ENCODE assay signal across 7 cellular contexts in the genomic region with DNA sequence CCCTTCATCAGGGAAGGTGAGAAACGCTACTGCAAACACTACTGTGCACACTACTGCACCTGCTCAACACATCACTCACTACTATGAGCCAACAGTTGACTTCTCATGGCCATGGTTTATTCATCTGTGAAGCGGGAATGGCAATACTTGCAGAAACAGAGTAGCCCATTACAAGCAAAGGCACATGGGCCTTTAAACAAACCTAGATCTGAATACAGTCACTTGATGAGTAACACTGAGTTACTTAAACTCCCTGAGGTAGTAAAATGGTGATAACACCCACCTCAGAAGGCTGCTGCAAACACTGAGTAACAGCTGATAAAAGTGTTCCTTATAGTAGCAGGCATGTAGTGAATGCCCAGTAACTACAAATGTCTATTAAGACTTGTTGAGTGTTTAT. TPM values are rescaled to one million over a fixed set of nuclear protein-coding genes. Genes with fewer than 3 reads are reported as not detected.
DNase-seq lines count a peak whose midpoint lies in the region; ATAC-seq, FAIRE-seq and TF ChIP-seq lines count a peak whose summit lies in the region.
"Not testable (repeated sequence)": the region's sequence is repeated elsewhere in the genome, so short reads cannot be mapped to it uniquely, and the experiment has no call there.

No MANE protein-coding gene starts in this region.

- not testable (repeated sequence) for H2AFZ ChIP-seq in GM23248; PC-3 (ENCODE audit: low read length); K562 (ENCODE audit: low read depth, low read length)

- not testable (repeated sequence) for H3K4me3 Mint-ChIP-seq in activated CD4-positive, alpha-beta T cell treated with anti-CD3 and anti-CD28 coated beads for 36 hours

- TF ChIP-seq POLR2A in K562 (conservative IDR thresholded peaks at IDR 0.05) = not testable (repeated sequence)

- not testable (repeated sequence) for H3K79me2 ChIP-seq in GM23248 (ENCODE audit: insufficient read depth); PC-3 (ENCODE audit: low read length); K562 (ENCODE audit: control insufficient read depth, insufficient read depth, low read length)

- not testable (repeated sequence) for H3K4me1 Mint-ChIP-seq in activated CD4-positive, alpha-beta T cell treated with anti-CD3 and anti-CD28 coated beads for 36 hours

- TF ChIP-seq CTCF in PC-3 (conservative IDR thresholded peaks at IDR 0.05; ENCODE audit: low read depth, low read length); K562 (IDR thresholded peaks at IDR 0.05 in 2 of 3, conservative IDR thresholded peaks at IDR 0.05 in 1 of 3; ENCODE audit: insufficient read depth in 2 of 3, low read depth in 1 of 3, low read length in 3 of 3); epithelial cell of esophagus (IDR thresholded peaks at IDR 0.05; ENCODE audit: insufficient read depth, low read depth, low read length, missing control alignments); foreskin keratinocyte (conservative IDR thresholded peaks at IDR 0.05): not testable (repeated sequence)

- not testable (repeated sequence) for H3K27me3 ChIP-seq in GM23248 (replicated peaks; ENCODE audit: insufficient read depth); PC-3 (ENCODE audit: low read length); K562 (ENCODE audit: control insufficient read depth in 2 of 2, insufficient read depth in 2 of 2, low read length in 2 of 2); foreskin keratinocyte

- H3K27me3 Mint-ChIP-seq in activated CD4-positive, alpha-beta T cell treated with anti-CD3 and anti-CD28 coated beads for 36 hours = not testable (repeated sequence)

- H3F3A ChIP-seq in GM23248 (ENCODE audit: insufficient read depth); PC-3 (ENCODE audit: low read length, unreplicated experiment): not testable (repeated sequence)

- POLR2A ChIA-PET in PC-3 (lab: Charles Lee; ENCODE audit: unreplicated experiment); activated CD4-positive, alpha-beta T cell treated with anti-CD3 and anti-CD28 coated beads for 36 hours (lab: Charles Lee); K562 (lab: Yijun Ruan, JAX): not testable (repeated sequence)

- BruUV-seq in PC-3 (replicated peaks; lab: Mats Ljungman, UMichigan); K562 (replicated peaks; lab: Mats Ljungman, UMichigan): not testable (repeated sequence)

- CTCF ChIA-PET in PC-3 (lab: Charles Lee); activated CD4-positive, alpha-beta T cell treated with anti-CD3 and anti-CD28 coated beads for 36 hours (lab: Charles Lee); K562 (lab: Yijun Ruan, JAX; ENCODE audit: low intra/inter-chr PET ratio): not testable (repeated sequence)

- H3K4me2 ChIP-seq in GM23248 (ENCODE audit: unreplicated experiment); PC-3 (ENCODE audit: low read length); K562 (ENCODE audit: insufficient read depth, low read length): not testable (repeated sequence)

- H3K4me1 ChIP-seq in GM23248 (ENCODE audit: insufficient read depth); PC-3 (ENCODE audit: insufficient read depth, low read length); K562 (replicated peaks in 1 of 2; ENCODE audit: control insufficient read depth in 2 of 2, insufficient read depth in 2 of 2, low read length in 2 of 2); foreskin keratinocyte: not testable (repeated sequence)

- not testable (repeated sequence) for H3K36me3 ChIP-seq in GM23248 (ENCODE audit: low read depth); PC-3 (ENCODE audit: low read depth, low read length); K562 (ENCODE audit: control insufficient read depth, insufficient read depth, low read length)

- H3K9me1 ChIP-seq in K562 (ENCODE audit: control insufficient read depth, insufficient read depth, low read length) = not testable (repeated sequence)

- not testable (repeated sequence) for H3K9ac ChIP-seq in GM23248; PC-3 (ENCODE audit: low read length); K562 (ENCODE audit: insufficient read depth in 1 of 2, low read depth in 2 of 2, low read length in 2 of 2)

- WGBS in GM23248 (ENCODE audit: low coverage in 1 of 2, low lambda C conversion rate in 2 of 2, missing lambda C conversion rate in 2 of 2), 2 experiments = 95 to 99% methylated on average over 2 of the region's 2 CpGs
- 94% methylated on average over 2 of the region's 2 CpGs for WGBS in K562 (ENCODE audit: insufficient coverage, low coverage, missing lambda C conversion rate)

- not testable (repeated sequence) for H3K27ac Mint-ChIP-seq in activated CD4-positive, alpha-beta T cell treated with anti-CD3 and anti-CD28 coated beads for 36 hours; activated naive CD4-positive, alpha-beta T cell treated with anti-CD3 and anti-CD28 coated beads, Interleukin-2, amount 50 U/mL, for 72 hours

- H3K9me2 ChIP-seq in GM23248 (ENCODE audit: insufficient read depth); PC-3 (replicated peaks; ENCODE audit: low read length): not testable (repeated sequence)

- not testable (repeated sequence) for H3K36me3 Mint-ChIP-seq in activated CD4-positive, alpha-beta T cell treated with anti-CD3 and anti-CD28 coated beads for 36 hours (ENCODE audit: low read depth); activated naive CD4-positive, alpha-beta T cell treated with anti-CD3 and anti-CD28 coated beads, Interleukin-2, amount 50 U/mL, for 72 hours

- not testable (repeated sequence) for H4K20me1 ChIP-seq in GM23248 (ENCODE audit: insufficient read depth); PC-3 (ENCODE audit: low read length); K562 (replicated peaks; ENCODE audit: control insufficient read depth, insufficient read depth, low read length)

- not testable (repeated sequence) for H3K4me3 ChIP-seq in GM23248; PC-3 (ENCODE audit: low read length); K562; epithelial cell of esophagus (ENCODE audit: low read length)

- TF ChIP-seq RAD21 in K562 (CRISPR knock-in tag; conservative IDR thresholded peaks at IDR 0.05 in 1 of 2, IDR thresholded peaks at IDR 0.05 in 1 of 2) = not testable (repeated sequence)

- in situ Hi-C loops in GM23248 (cut with MboI); K562 (cut with MboI): not testable (repeated sequence)

- H3K27ac ChIP-seq in GM23248; PC-3 (ENCODE audit: low read length); K562 (ENCODE audit: extremely low read depth, low read depth, low read length); foreskin keratinocyte: not testable (repeated sequence)

- DNase-seq in GM23248 (peak; percentile 1), PC-3 (peak; percentile 36), epithelial cell of esophagus (ENCODE audit: low read depth) (peak; percentile 71), foreskin keratinocyte (peak; percentile 6 to 50)
- DNase-seq in activated CD4-positive, alpha-beta T cell treated with anti-CD3 and anti-CD28 coated beads for 36 hours; activated naive CD4-positive, alpha-beta T cell treated with anti-CD3 and anti-CD28 coated beads, Interleukin-2, amount 50 U/mL, for 72 hours (ENCODE audit: low spot score in 2 of 2); K562 (ENCODE audit: extremely low read depth in 1 of 4, low spot score in 3 of 4): not testable (repeated sequence)

- TF ChIP-seq EP300 in K562 (IDR thresholded peaks at IDR 0.05; ENCODE audit: low read length) = not testable (repeated sequence)

- ATAC-seq in PC-3 (peak; percentile 91), foreskin keratinocyte (peak; percentile 55)
- ATAC-seq in activated CD4-positive, alpha-beta T cell treated with anti-CD3 and anti-CD28 coated beads for 36 hours = peak; percentile 70
- ATAC-seq in activated naive CD4-positive, alpha-beta T cell treated with anti-CD3 and anti-CD28 coated beads, Interleukin-2, amount 50 U/mL, for 72 hours = peak; percentile 29 to 71
- ATAC-seq in K562 = not testable (repeated sequence)

- intact Hi-C loops in PC-3 (cut with micrococcal nuclease); activated CD4-positive, alpha-beta T cell treated with anti-CD3 and anti-CD28 coated beads for 36 hours (cut with DNase I, micrococcal nuclease); K562 (cut with micrococcal nuclease): not testable (repeated sequence)

- peak; percentile 35 for FAIRE-seq in K562 (lab: Jason Lieb, UNC)

- not testable (repeated sequence) for H3K9me3 Mint-ChIP-seq in activated CD4-positive, alpha-beta T cell treated with anti-CD3 and anti-CD28 coated beads for 36 hours (ENCODE audit: low read depth); activated naive CD4-positive, alpha-beta T cell treated with anti-CD3 and anti-CD28 coated beads, Interleukin-2, amount 50 U/mL, for 72 hours

- not testable (repeated sequence) for H3K9me3 ChIP-seq in GM23248 (ENCODE audit: low read depth); PC-3 (ENCODE audit: low read length); K562 (replicated peaks; ENCODE audit: control insufficient read depth, insufficient read depth, low read depth, low read length)

RNA-seq across cellular contexts. Expression of a gene that starts 9.6 kb away (rescaled TPM):
- total RNA-seq in GM23248 (2014; rRNA removed; shearing (Covaris generic)) = 57.9 and 70.7 TPM in 2 replicates
- polyA plus RNA-seq in GM23248 (2016; fragmentation: Nextera tagmentation; extraction: Ambion mirVana) = 47.2 and 50.6 TPM in 2 replicates
- total RNA-seq in PC-3 (2014; rRNA removed) = 218 and 241 TPM in 2 replicates
- 10 to 100 TPM; 44.0 to 68.8 TPM for total RNA-seq in activated CD4-positive, alpha-beta T cell treated with anti-CD3 and anti-CD28 coated beads for 36 hours
- total RNA-seq in activated naive CD4-positive, alpha-beta T cell treated with anti-CD3 and anti-CD28 coated beads, Interleukin-2, amount 50 U/mL, for 72 hours = 100 to 1,000 TPM; 120 to 141 TPM
- total RNA-seq in K562 (2011; cell fraction: chromatin; rRNA removed; ENCODE audit: low replicate concordance) = 47.6 and 67.6 TPM in 2 replicates
- total RNA-seq in K562 (2011; cell fraction: nucleolus; rRNA removed) = 35.0 and 36.5 TPM in 2 replicates
- 35.0 and 43.1 TPM in 2 replicates for total RNA-seq in K562 (2011; cell fraction: nucleoplasm; rRNA removed)
- 127 and 133 TPM in 2 replicates for total RNA-seq in K562 (2014; rRNA removed)
- total RNA-seq in K562 (2014; rRNA removed; fragmentation: Illumina TruSeq; extraction: Trizol) = 91.4 and 104 TPM in 2 replicates
- total RNA-seq in K562 (2015; rRNA removed; fragmentation: Illumina TruSeq; extraction: Trizol) = 93.3 and 98.4 TPM in 2 replicates
- total RNA-seq in K562 (2021) = 111 and 115 TPM in 2 replicates
- 340 and 360 TPM in 2 replicates for polyA plus RNA-seq in K562 (2011; rRNA removed)
- polyA plus RNA-seq in K562 (2011; cell fraction: cytosol; rRNA removed) = 154 and 190 TPM in 2 replicates
- polyA plus RNA-seq in K562 (2011; cell fraction: nucleus; rRNA removed) = 56.4 and 89.7 TPM in 2 replicates
- polyA plus RNA-seq in K562 (2012) = 59.3 and 74.2 TPM in 2 replicates
- 112 and 118 TPM in 2 replicates for polyA plus RNA-seq in K562 (2014; fragmentation: Illumina TruSeq; extraction: Trizol)
- polyA plus RNA-seq in K562 (2014; fragmentation: Nextera tagmentation; extraction: Ambion mirVana) = 10 to 100 TPM; 29.8 to 46.6 TPM
- polyA plus RNA-seq in K562 (2014; rRNA removed) = 147 and 152 TPM in 2 replicates
- polyA minus RNA-seq in K562 (2011; rRNA and poly(A)+ RNA removed) = 206 and 261 TPM in 2 replicates
- polyA minus RNA-seq in K562 (2011; cell fraction: cytosol; rRNA and poly(A)+ RNA removed) = 45.1 and 70.5 TPM in 2 replicates
- 25.0 and 38.1 TPM in 2 replicates for polyA minus RNA-seq in K562 (2011; cell fraction: nucleus; rRNA and poly(A)+ RNA removed)
- total RNA-seq in foreskin keratinocyte = 106 and 154 TPM in 2 replicates
- polyA plus RNA-seq in foreskin keratinocyte = 94.9 and 147 TPM in 2 replicates
